In genomic region chr12:31324845-31325523, GRCh38 we compare ENCODE assay signal across 8 cellular contexts. TPM values are rescaled to one million over a fixed set of nuclear protein-coding genes. Genes with fewer than 3 reads are reported as not detected.
DNase-seq lines count a peak whose midpoint lies in the region; ATAC-seq and TF ChIP-seq lines count a peak whose summit lies in the region.

No MANE protein-coding gene starts in this region.

- H3K4me1 ChIP-seq in stomach smooth muscle (ENCODE audit: control insufficient read depth, insufficient read depth, low read length) = peaks cover 16% of the 10 kb centered on the region

- H3K36me3 Mint-ChIP-seq in neural crest cell (ENCODE audit: low read depth) = peaks cover 3% of the 10 kb centered on the region

- no peaks in the 10 kb centered on the region for H3K9me3 ChIP-seq in stomach smooth muscle (ENCODE audit: control insufficient read depth in 2 of 2, low read length in 2 of 2)

- no peaks in the 10 kb centered on the region for H3K9me3 Mint-ChIP-seq in neural crest cell

- peak overlapping the region; percentile 98 for H3K4me3 Mint-ChIP-seq in neural crest cell

- no peak for TF ChIP-seq CTCF in GM06990 (IDR thresholded peaks at IDR 0.05; ENCODE audit: insufficient read depth, low read length, poor library complexity, severe bottlenecking)
- TF ChIP-seq CTCF in fibroblast of pulmonary artery (IDR thresholded peaks at IDR 0.05; ENCODE audit: low read length, missing control alignments) = no peak
- TF ChIP-seq CTCF in neural crest cell (conservative IDR thresholded peaks at IDR 0.05) = no peak

- H3K4me3 ChIP-seq in GM06990 (replicated peaks; ENCODE audit: low read depth, low read length) (peak overlapping the region; percentile 88), fibroblast of pulmonary artery (replicated peaks; ENCODE audit: low read depth, low read length) (peak overlapping the region; percentile 95), stomach smooth muscle (ENCODE audit: low read length in 2 of 2) (peak overlapping the region; percentile 89 to 99)

- peak; percentile 12 for ATAC-seq in HG03045 (IDR thresholded peaks at IDR 0.05; ENCODE audit: unreplicated experiment)

- peaks cover 42% of the 10 kb centered on the region for H3K4me1 Mint-ChIP-seq in neural crest cell

- peak; percentile 75 for DNase-seq in GM06990 (ENCODE audit: extremely low read depth, insufficient read length)
- DNase-seq in OCI-M1 (lab: John Stamatoyannopoulos, UW) = peak; percentile 74
- DNase-seq in activated T-helper 1 cell treated with anti-CD3 and anti-CD28 coated beads, Interleukin-2, amount 50 U/mL, for 16 hours (ENCODE audit: low read depth in 1 of 2, low spot score in 1 of 2) = peak; percentile 15 to 19
- peak; percentile 62 for DNase-seq in fibroblast of pulmonary artery (ENCODE audit: low read depth)
- DNase-seq in neural crest cell (ENCODE audit: low read depth, low spot score) = peak; percentile 40
- no peak for DNase-seq in NOMO-1 treated with DMSO at 0.1 percent for 48 hours (lab: John Stamatoyannopoulos, UW; ENCODE audit: unreplicated experiment)

- peak overlapping the region; percentile 82 for H3K27ac ChIP-seq in stomach smooth muscle (ENCODE audit: low read length)

- H3K36me3 ChIP-seq in GM06990 (ENCODE audit: control insufficient read depth, insufficient read depth, low read length) (no peaks in the 10 kb centered on the region; the same call in 1 of the 2 replicates), stomach smooth muscle (ENCODE audit: control insufficient read depth in 2 of 2, insufficient read depth in 2 of 2, low read length in 2 of 2) (no peaks in the 10 kb centered on the region)

- H3K27me3 Mint-ChIP-seq in neural crest cell (ENCODE audit: low read depth) = peaks cover 5% of the 10 kb centered on the region

- H3K27me3 ChIP-seq in GM06990 (replicated peaks; ENCODE audit: control insufficient read depth, insufficient read depth, low read length) = no peaks in the 10 kb centered on the region
- no peaks in the 10 kb centered on the region for H3K27me3 ChIP-seq in stomach smooth muscle (ENCODE audit: control insufficient read depth in 1 of 2, insufficient read depth in 2 of 2, low read length in 2 of 2)

- H3K9ac ChIP-seq in stomach smooth muscle (ENCODE audit: low read length in 2 of 2) = peak overlapping the region; percentile 84 to 94

- H3K27ac Mint-ChIP-seq in neural crest cell (ENCODE audit: unreplicated experiment) = peak overlapping the region; percentile 98

RNA-seq across cellular contexts. Expression of gene SINHCAF, which starts 1.0 kb away (rescaled TPM):
- 176 and 187 TPM in 2 replicates for total RNA-seq in neural crest cell
